Comparison of ENCODE assay signal across 9 cellular contexts in the genomic region with DNA sequence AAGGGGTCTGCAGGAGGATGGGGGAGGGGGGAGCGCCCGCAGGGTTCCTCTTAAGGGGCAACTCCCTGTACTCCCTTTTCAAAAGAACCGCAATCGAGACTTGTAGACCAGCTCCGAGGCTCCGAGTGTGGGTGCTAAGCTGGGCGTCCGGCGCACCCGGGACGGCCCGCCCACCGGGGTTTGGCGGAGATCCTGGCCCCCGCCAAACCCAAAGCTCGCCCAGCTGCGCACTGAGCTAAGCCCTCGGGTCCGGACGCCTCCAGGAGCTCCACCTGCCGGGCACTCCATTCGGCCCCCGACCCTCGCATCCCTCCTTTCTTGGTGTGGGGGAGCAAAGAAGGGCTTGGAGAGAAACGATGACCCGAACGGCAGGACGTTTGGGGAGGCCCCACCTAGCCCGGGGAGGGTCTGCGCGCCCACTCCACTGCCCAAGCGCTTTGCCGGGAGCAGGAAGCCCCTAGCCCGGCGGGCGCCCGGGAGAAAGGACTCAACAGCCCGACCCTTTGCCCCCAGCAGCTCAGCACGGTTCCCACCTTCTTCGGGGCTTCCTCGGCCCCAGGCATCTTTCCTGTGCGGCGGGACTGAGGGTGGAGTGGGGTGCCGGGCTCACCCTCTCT. TPM values are rescaled to one million over a fixed set of nuclear protein-coding genes. Genes with fewer than 3 reads are reported as not detected.
DNase-seq lines count a peak whose midpoint lies in the region; ATAC-seq and TF ChIP-seq lines count a peak whose summit lies in the region.
"Had no signal": no experiment of that assay in that cellular context is flagged by ENCODE, and none has a peak within 500 bp of the region (broad histone marks: within the 10 kb centered on the region; RNA-seq: fewer than 3 reads in every experiment).

No MANE protein-coding gene starts in this region.

- peaks cover 38% of the 10 kb centered on the region for H3K4me1 ChIP-seq in body of pancreas

- H3K27ac ChIP-seq in body of pancreas = peak overlapping the region in 2 of 4 donors; percentile 61 to 71
- peak overlapping the region; percentile 31 for H3K27ac ChIP-seq in substantia nigra (ENCODE audit: low read depth, low read length, poor library complexity, severe bottlenecking)

- CTCF ChIA-PET in HEK293T (lab: Yijun Ruan, JAX) = interaction anchor here (0.8 to 1.5 kb wide), 4 partner anchors 9 to 100 kb away, joined by 3 to 10 read pairs (median 4); no protein-coding TSS in a partner anchor

- TF ChIP-seq CTCF in body of pancreas (IDR thresholded peaks at IDR 0.05) (peak in 6 of 7 experiments; percentile 7 to 29 (median 26)), kidney epithelial cell (IDR thresholded peaks at IDR 0.05; ENCODE audit: insufficient read depth, low read length, poor library complexity, severe bottlenecking) (peak; percentile 62)

- H3K27me3 ChIP-seq in body of pancreas = no peaks in the 10 kb centered on the region
- no peaks in the 10 kb centered on the region for H3K27me3 ChIP-seq in kidney epithelial cell (ENCODE audit: control insufficient read depth, insufficient read depth, low read length)

- no peak for TF ChIP-seq POLR2A in body of pancreas (IDR thresholded peaks at IDR 0.05)

- POLR2A ChIA-PET in HEK293T (lab: Yijun Ruan, JAX) = interaction anchor here (1.1 kb wide), 1 partner anchor 100 kb away, joined by 3 read pairs; no protein-coding TSS in a partner anchor

- ATAC-seq in body of pancreas (peak; percentile 51), HG02678 (IDR thresholded peaks at IDR 0.05; ENCODE audit: unreplicated experiment) (no peak), GM18502 (IDR thresholded peaks at IDR 0.05; ENCODE audit: poor library complexity, unreplicated experiment) (no peak)

- 1% methylated on average over 7 to 44 of the region's 44 CpGs for WGBS in body of pancreas, 2 donors

- H3K4me3 ChIP-seq in body of pancreas (peak overlapping the region; percentile 26 to 54), kidney epithelial cell (ENCODE audit: low read depth, low read length) (peak overlapping the region; percentile 78)
- H3K4me3 ChIP-seq: K562 had no signal

- intact Hi-C loops in body of pancreas (cut with DNase I) = no loop called here

- DNase-seq in HEK293T (ENCODE audit: extremely low spot score) (peak; percentile 63), body of pancreas (peak; percentile 33 to 53 (median 44)), kidney epithelial cell (ENCODE audit: low read depth) (no peak), substantia nigra (lab: John Stamatoyannopoulos, UW) (peak in 5 of 49 donors; percentile 5 to 59 (median 13)), mesenteric fat pad (ENCODE audit: low spot score) (no peak), NCI-H2029 (lab: John Stamatoyannopoulos, UW) (no peak)

- no peaks in the 10 kb centered on the region for H3K9me3 ChIP-seq in body of pancreas

- H3K36me3 ChIP-seq in body of pancreas (replicated peaks in 1 of 2; ENCODE audit: insufficient read depth in 1 of 2, low read depth in 2 of 2) (no peaks in the 10 kb centered on the region), kidney epithelial cell (ENCODE audit: control insufficient read depth, insufficient read depth, low read length) (no peaks in the 10 kb centered on the region)

TF ChIP-seq in HEK293T, 16 proteins besides CTCF, POLR2A, EP300 and RAD21:
- TF ChIP-seq FOXK2 (IDR thresholded peaks at IDR 0.05) (no peak), HDGF (IDR thresholded peaks at IDR 0.05; ENCODE audit: borderline replicate concordance) (no peak), L3MBTL2 (conservative IDR thresholded peaks at IDR 0.05) (no peak), FOXA1 (IDR thresholded peaks at IDR 0.05) (no peak), NFRKB (IDR thresholded peaks at IDR 0.05) (no peak), SUZ12 (IDR thresholded peaks at IDR 0.05) (no peak), FOXM1 (IDR thresholded peaks at IDR 0.05; ENCODE audit: borderline replicate concordance) (no peak), TARDBP (IDR thresholded peaks at IDR 0.05) (no peak), BHLHE40 (IDR thresholded peaks at IDR 0.05; ENCODE audit: borderline replicate concordance) (no peak), LEF1 (IDR thresholded peaks at IDR 0.05; ENCODE audit: borderline replicate concordance) (no peak), ELF4 (IDR thresholded peaks at IDR 0.05) (no peak), ARNT (IDR thresholded peaks at IDR 0.05) (no peak), ZNF384 (IDR thresholded peaks at IDR 0.05) (no peak)
- TF ChIP-seq, protein P1, sequence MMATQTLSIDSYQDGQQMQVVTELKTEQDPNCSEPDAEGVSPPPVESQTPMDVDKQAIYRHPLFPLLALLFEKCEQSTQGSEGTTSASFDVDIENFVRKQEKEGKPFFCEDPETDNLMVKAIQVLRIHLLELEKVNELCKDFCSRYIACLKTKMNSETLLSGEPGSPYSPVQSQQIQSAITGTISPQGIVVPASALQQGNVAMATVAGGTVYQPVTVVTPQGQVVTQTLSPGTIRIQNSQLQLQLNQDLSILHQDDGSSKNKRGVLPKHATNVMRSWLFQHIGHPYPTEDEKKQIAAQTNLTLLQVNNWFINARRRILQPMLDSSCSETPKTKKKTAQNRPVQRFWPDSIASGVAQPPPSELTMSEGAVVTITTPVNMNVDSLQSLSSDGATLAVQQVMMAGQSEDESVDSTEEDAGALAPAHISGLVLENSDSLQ (IDR thresholded peaks at IDR 0.05) = no peak

RNA-seq across cellular contexts. Expression of a gene that starts 0.6 kb away (rescaled TPM):
- 10 to 100 TPM; 10.5 to 17.9 TPM for total RNA-seq in body of pancreas
- 8.1 and 10.2 TPM in 2 replicates for total RNA-seq in kidney epithelial cell
- total RNA-seq in mesenteric fat pad = 3.9 TPM

Comparison
In these comparisons a context has a peak if more than half of its experiments do, and no peak if none do; other contexts are left out.
1. DNase-seq: peak in HEK293T (single experiment) and body of pancreas (4 of 4); none in kidney epithelial cell (single experiment), mesenteric fat pad (single experiment) and NCI-H2029 (single experiment).